Comparison of ENCODE assay signal across 8 cellular contexts in the genomic region with DNA sequence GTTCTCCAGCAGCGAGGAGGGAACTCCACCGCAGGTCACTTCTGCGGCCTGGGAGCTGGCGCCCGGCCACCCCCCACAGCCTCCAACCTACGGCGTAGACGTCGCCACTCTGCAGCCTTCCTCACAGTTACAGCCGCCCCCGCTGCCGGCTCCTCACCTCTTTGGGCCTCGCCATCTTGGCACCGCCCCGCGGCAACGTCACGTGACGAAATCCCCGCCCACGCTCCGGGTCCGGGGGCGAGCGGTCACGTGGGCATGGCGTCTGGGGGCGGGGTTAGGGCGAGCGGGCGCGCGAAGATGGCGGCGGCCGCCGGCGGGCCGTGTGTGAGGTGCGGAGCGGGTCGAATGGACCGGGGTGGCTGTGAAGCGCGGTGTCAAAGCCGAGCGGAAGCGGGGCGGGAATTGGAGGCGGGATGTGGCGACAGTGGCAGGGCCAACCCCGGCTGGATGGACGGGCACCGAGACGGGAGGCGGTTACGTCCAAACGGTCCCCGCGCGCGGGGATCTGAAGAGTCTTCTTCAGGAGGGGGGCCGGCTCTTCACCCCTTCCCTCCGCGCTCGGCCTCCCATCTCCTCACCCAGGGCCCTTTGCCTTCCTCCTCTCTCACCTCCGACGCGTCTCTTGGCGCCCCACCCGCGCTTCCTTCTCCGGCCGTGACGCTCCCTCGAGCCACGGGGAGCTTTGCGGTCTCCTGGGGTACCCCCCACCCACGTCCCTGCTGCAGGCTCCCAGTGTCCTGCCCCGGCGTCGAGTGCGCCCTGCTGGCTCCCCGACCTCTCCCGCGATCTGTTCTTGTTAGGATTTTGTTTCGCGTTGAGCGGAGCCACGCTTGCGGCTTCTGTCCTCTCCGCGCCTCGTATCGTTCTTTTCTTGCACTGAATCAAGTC. TPM values are rescaled to one million over a fixed set of nuclear protein-coding genes. Genes with fewer than 3 reads are reported as not detected.
A peak's percentile ranks its signal among the peaks of the same experiment; 100 is the strongest.
DNase-seq lines count a peak whose midpoint lies in the region; ATAC-seq, FAIRE-seq and TF ChIP-seq lines count a peak whose summit lies in the region.

DOLK (minus strand) TSS at position 181 of the 888 bp plus-strand sequence. CDS start 300 bp downstream, outside the sequence.
NUP188 (plus strand) TSS at position 277 of the 888 bp plus-strand sequence; CDS start at position 298, 21 bp downstream.

- peak in 1 of 6 experiments; percentile 6 for TF ChIP-seq CTCF in adrenal gland (IDR thresholded peaks at IDR 0.05)
- TF ChIP-seq CTCF in heart right ventricle (IDR thresholded peaks at IDR 0.05), result no peak
- peak in 1 of 6 experiments; percentile 24 for TF ChIP-seq CTCF in upper lobe of left lung (IDR thresholded peaks at IDR 0.05)

- DNase-seq in GM12892 (ENCODE audit: insufficient read length), result peak; percentile 99
- DNase-seq in NCI-H1436 (lab: John Stamatoyannopoulos, UW), result peak; percentile 91
- peak; percentile 93 to 98 (median 98) for DNase-seq in T-helper 1 cell
- peak; percentile 95 to 98 (median 97) for DNase-seq in adrenal gland
- DNase-seq in heart right ventricle, result peak; percentile 97 to 99
- DNase-seq in posterior vena cava (ENCODE audit: low spot score), result peak; percentile 99
- peak; percentile 96 to 100 for DNase-seq in upper lobe of left lung

- peak; percentile 97 for FAIRE-seq in GM12892 (lab: Jason Lieb, UNC)

- H3K27ac ChIP-seq in adrenal gland, result peak within 1 kb of the TSS; percentile 91 to 99 (median 97)
- peak within 1 kb of the TSS; percentile 73 to 96 (median 93) for H3K27ac ChIP-seq in heart right ventricle
- H3K27ac ChIP-seq in upper lobe of left lung, result peak within 1 kb of the TSS; percentile 89 to 96 (median 92)

- H3K27me3 ChIP-seq in adrenal gland (no peaks in the 10 kb centered on the region), heart right ventricle (no peaks in the 10 kb centered on the region), upper lobe of left lung (no peaks in the 10 kb centered on the region)

- intact Hi-C loops in adrenal gland (cut with DNase I), result no loop called here
- intact Hi-C loops in heart right ventricle (cut with DNase I), result loop anchor here in 1 of 10 donors (10.0 kb wide), 1 partner anchor 263 kb away; the partner anchor contains the start of gene SET
- intact Hi-C loops in posterior vena cava (cut with DNase I), result no loop called here

- H3K9me3 ChIP-seq in adrenal gland (replicated peaks in 1 of 3), result no peaks in the 10 kb centered on the region
- H3K9me3 ChIP-seq in heart right ventricle, result no peaks in the 10 kb centered on the region
- H3K9me3 ChIP-seq in upper lobe of left lung, result no peaks in the 10 kb centered on the region

- H3K4me1 ChIP-seq in adrenal gland (replicated peaks in 1 of 2), result peaks cover 12 to 27% of the 10 kb centered on the region in 2 donors
- peaks cover 9 to 45% (median 30%) of the 10 kb centered on the region in 9 donors for H3K4me1 ChIP-seq in heart right ventricle
- peaks cover 19 to 40% (median 26%) of the 10 kb centered on the region in 4 donors for H3K4me1 ChIP-seq in upper lobe of left lung

- ATAC-seq in HG02798 (IDR thresholded peaks at IDR 0.05; ENCODE audit: poor library complexity, unreplicated experiment), result peak; percentile 85
- ATAC-seq in heart right ventricle, result peak; percentile 89 to 96 (median 94)
- ATAC-seq in upper lobe of left lung (ENCODE audit: low FRiP score in 2 of 2), result peak; percentile 93 to 96

- TF ChIP-seq POLR2A in GM12892 (IDR thresholded peaks at IDR 0.05; ENCODE audit: low read depth, low read length), result peak; percentile 99
- TF ChIP-seq POLR2A in adrenal gland (IDR thresholded peaks at IDR 0.05), result peak; percentile 65 to 90
- peak in 3 of 4 donors; percentile 75 to 95 (median 85) for TF ChIP-seq POLR2A in upper lobe of left lung (IDR thresholded peaks at IDR 0.05)

- peak in 1 of 4 donors; percentile 62 for TF ChIP-seq EP300 in upper lobe of left lung (IDR thresholded peaks at IDR 0.05)

- 0 to 2% (median 1%) methylated on average over 31 to 95 of the region's 95 CpGs for WGBS in adrenal gland, 4 donors
- 0 to 1% methylated on average over 91 to 95 of the region's 95 CpGs for WGBS in heart right ventricle, 2 donors
- WGBS in upper lobe of left lung, 2 donors, result 0 to 1% methylated on average over 50 to 76 of the region's 95 CpGs

- H3K36me3 ChIP-seq in adrenal gland (replicated peaks in 1 of 2), result peaks cover 0 to 8% of the 10 kb centered on the region in 2 donors
- peaks cover 0 to 64% (median 15%) of the 10 kb centered on the region in 9 donors for H3K36me3 ChIP-seq in heart right ventricle
- H3K36me3 ChIP-seq in upper lobe of left lung, result peaks cover 2 to 30% (median 9%) of the 10 kb centered on the region in 4 donors

- H3K4me3 ChIP-seq in adrenal gland (peak within 1 kb of the TSS; percentile 45 to 83 (median 71)), heart right ventricle (peak within 1 kb of the TSS; percentile 73 to 96 (median 85)), upper lobe of left lung (peak within 1 kb of the TSS; percentile 65 to 89 (median 86))

RNA-seq across cellular contexts. Expression of gene DOLK, which starts in this region (rescaled TPM):
- 5.0 TPM for polyA plus RNA-seq in GM12892 (2012; ENCODE audit: missing spikeins)
- 10 to 100 TPM; 19.6 to 42.3 (median 29.9) TPM for total RNA-seq in adrenal gland
- 10 to 100 TPM in 2 of 3 donors, 1 to 10 TPM in 1; 4.6 to 25.3 (median 10.3) TPM for polyA plus RNA-seq in adrenal gland
- total RNA-seq in heart right ventricle, result 10 to 100 TPM in 3 of 10 donors, 1 to 10 TPM in 7; 6.0 to 12.0 (median 8.8) TPM
- 10 to 100 TPM in 1 of 2 donors, 1 to 10 TPM in 1; 5.0 to 14.2 TPM for polyA plus RNA-seq in heart right ventricle
- total RNA-seq in posterior vena cava, result 1 to 10 TPM; 9.0 to 10.0 TPM
- 10 to 100 TPM in 5 of 6 donors, 1 to 10 TPM in 1; 5.7 to 24.5 (median 12.3) TPM for total RNA-seq in upper lobe of left lung

RNA-seq across cellular contexts. Expression of gene NUP188, which starts in this region (rescaled TPM):
- 44.5 TPM for polyA plus RNA-seq in GM12892 (2012; ENCODE audit: missing spikeins)
- total RNA-seq in adrenal gland, result 100 to 1,000 TPM in 1 of 8 donors, 10 to 100 TPM in 7; 20.2 to 122 (median 44.4) TPM
- 10 to 100 TPM; 26.4 to 32.0 (median 26.4) TPM for polyA plus RNA-seq in adrenal gland
- 10 to 100 TPM; 16.1 to 27.3 (median 20.6) TPM for total RNA-seq in heart right ventricle
- polyA plus RNA-seq in heart right ventricle, result 10 to 100 TPM; 12.7 to 20.6 TPM
- total RNA-seq in posterior vena cava, result 10 to 100 TPM; 33.2 to 34.1 TPM
- 100 to 1,000 TPM in 1 of 6 donors, 10 to 100 TPM in 5; 30.4 to 225 (median 50.1) TPM for total RNA-seq in upper lobe of left lung

Comparison
In these comparisons a context has a peak if more than half of its experiments do, and no peak if none do; other contexts are left out.
1. Peak in every context shown above with its lines: DNase-seq, ATAC-seq, H3K4me3 ChIP-seq and H3K27ac ChIP-seq.